In genomic region chr4:8461086-8461485, GRCh38 we compare ENCODE assay signal across 16 cellular contexts.
"Had no signal": no experiment of that assay in that cellular context is flagged by ENCODE, and none has a peak within 500 bp of the region (broad histone marks: within the 10 kb centered on the region; RNA-seq: fewer than 3 reads in every experiment).

No MANE protein-coding gene starts in this region.

- H3K4me3 Mint-ChIP-seq: central memory CD8-positive, alpha-beta T cell; naive thymus-derived CD8-positive, alpha-beta T cell; stimulated activated naive B cell treated with anti-CD40 and anti-IgM and Interleukin-4, amounts not matched to agents 10 μg/mL and 1 μg/mL and 100 μg/mL, for 72 hours; stimulated activated naive CD8-positive, alpha-beta T cell treated with anti-CD3 and anti-CD28 coated beads, Interleukin-15, amount 100 ng/mL, for 72 hours had no signal

- H3K9me3 ChIP-seq: gastrocnemius medialis, heart right ventricle, psoas muscle, sigmoid colon, testis, transverse colon had no signal

- H3K27me3 ChIP-seq: gastrocnemius medialis, heart right ventricle, sigmoid colon, testis, transverse colon had no signal

- H3K27me3 Mint-ChIP-seq: central memory CD8-positive, alpha-beta T cell; naive thymus-derived CD8-positive, alpha-beta T cell; stimulated activated naive B cell treated with anti-CD40 and anti-IgM and Interleukin-4, amounts not matched to agents 10 μg/mL and 1 μg/mL and 100 μg/mL, for 72 hours; stimulated activated naive CD8-positive, alpha-beta T cell treated with anti-CD3 and anti-CD28 coated beads, Interleukin-15, amount 100 ng/mL, for 72 hours had no signal

- DNase-seq: effector memory CD4-positive, alpha-beta T cell; gastrocnemius medialis; heart right ventricle; hypothalamus; naive thymus-derived CD8-positive, alpha-beta T cell; psoas muscle; sigmoid colon; stimulated activated CD4-positive, alpha-beta T cell treated with anti-CD3 and anti-CD28 coated beads, Interleukin-2, amount 100 ng/mL, for 24 hours; stimulated activated CD4-positive, alpha-beta T cell treated with anti-CD3 and anti-CD28 coated beads, Interleukin-4, amount 100 ng/mL, for 4 hours; stimulated activated naive B cell treated with anti-CD40 and anti-IgM and Interleukin-4, amounts not matched to agents 10 μg/mL and 1 μg/mL and 100 μg/mL, for 72 hours; stimulated activated naive CD8-positive, alpha-beta T cell treated with anti-CD3 and anti-CD28 coated beads, Interleukin-15, amount 100 ng/mL, for 72 hours; testis; transverse colon had no signal

- H3K27ac ChIP-seq: gastrocnemius medialis, heart right ventricle, psoas muscle, sigmoid colon, skin epidermis, testis, transverse colon had no signal

- ATAC-seq: esophagus mucosa; gastrocnemius medialis; heart right ventricle; naive thymus-derived CD8-positive, alpha-beta T cell; psoas muscle; stimulated activated naive B cell treated with anti-CD40 and anti-IgM and Interleukin-4, amounts not matched to agents 10 μg/mL and 1 μg/mL and 100 μg/mL, for 72 hours; stimulated activated naive CD8-positive, alpha-beta T cell treated with anti-CD3 and anti-CD28 coated beads, Interleukin-15, amount 100 ng/mL, for 72 hours had no signal

- H3K4me3 ChIP-seq: gastrocnemius medialis, heart right ventricle, psoas muscle, sigmoid colon, skin epidermis, testis, transverse colon had no signal

- H3K4me1 ChIP-seq: gastrocnemius medialis, psoas muscle, sigmoid colon, testis, transverse colon had no signal

- H3K27ac Mint-ChIP-seq: stimulated activated naive B cell treated with anti-CD40 and anti-IgM and Interleukin-4, amounts not matched to agents 10 μg/mL and 1 μg/mL and 100 μg/mL, for 72 hours had no signal

- H3K9me3 Mint-ChIP-seq: central memory CD8-positive, alpha-beta T cell; naive thymus-derived CD8-positive, alpha-beta T cell; stimulated activated naive B cell treated with anti-CD40 and anti-IgM and Interleukin-4, amounts not matched to agents 10 μg/mL and 1 μg/mL and 100 μg/mL, for 72 hours; stimulated activated naive CD8-positive, alpha-beta T cell treated with anti-CD3 and anti-CD28 coated beads, Interleukin-15, amount 100 ng/mL, for 72 hours had no signal

- H3K4me1 Mint-ChIP-seq: central memory CD8-positive, alpha-beta T cell; stimulated activated naive CD8-positive, alpha-beta T cell treated with anti-CD3 and anti-CD28 coated beads, Interleukin-15, amount 100 ng/mL, for 72 hours had no signal
